ENCODE assay signal across 8 cellular contexts in the genomic region with DNA sequence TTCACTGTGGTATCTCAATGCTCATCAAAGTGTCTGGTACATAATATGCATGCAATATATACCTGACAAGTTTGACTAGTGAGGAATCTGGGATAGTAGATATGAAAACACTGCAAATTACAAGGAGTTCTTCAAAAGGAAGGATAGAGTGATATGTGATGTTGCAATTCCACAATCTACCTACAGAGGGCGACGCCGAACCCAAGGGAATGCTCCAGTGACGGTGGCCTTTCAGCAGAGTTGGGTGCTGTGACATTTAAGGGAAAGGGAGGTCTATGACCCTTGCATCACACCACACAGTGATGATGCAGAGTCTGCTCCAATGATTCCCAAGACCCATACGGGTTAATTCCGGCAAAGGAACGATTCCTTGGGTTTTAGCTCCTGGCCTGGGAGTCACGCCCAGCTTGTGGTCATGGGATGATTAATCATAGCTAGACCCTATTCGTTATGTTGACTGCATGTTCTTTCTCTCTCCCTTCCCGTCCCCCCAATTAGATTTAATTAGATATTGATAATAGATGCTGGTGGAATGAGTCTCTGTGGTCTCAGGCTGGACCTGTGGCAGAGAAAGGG.
A peak's percentile ranks its signal among the peaks of the same experiment; 100 is the strongest.
DNase-seq lines count a peak whose midpoint lies in the region; ATAC-seq and TF ChIP-seq lines count a peak whose summit lies in the region.

No MANE protein-coding gene starts in this region.

- H3K27ac ChIP-seq in OCI-LY3 (ENCODE audit: low read length), result no peak overlapping the region

- H3K4me3 ChIP-seq in AG04449 (ENCODE audit: low read depth, low read length), result no peak overlapping the region
- no peak overlapping the region for H3K4me3 ChIP-seq in OCI-LY3 (ENCODE audit: low read length)
- no peak overlapping the region for H3K4me3 ChIP-seq in fibroblast of the aortic adventitia (ENCODE audit: low read depth, low read length)

- H4K20me1 ChIP-seq in OCI-LY3 (ENCODE audit: insufficient read depth, low read length), result no peaks in the 10 kb centered on the region

- H2AFZ ChIP-seq in OCI-LY3 (ENCODE audit: low read depth, low read length), result no peak overlapping the region

- DNase-seq in AG04449 (ENCODE audit: low read depth, low spot score), result no peak
- peak; percentile 24 for DNase-seq in GM10266 (ENCODE audit: extremely low spot score)
- DNase-seq in fibroblast of the aortic adventitia (ENCODE audit: low read depth), result peak; percentile 4
- DNase-seq in stimulated activated naive CD8-positive, alpha-beta T cell treated with anti-CD3 and anti-CD28 coated beads, Interleukin-15, Interleukin-2, amounts not matched to agents 100 U/mL and 50 U/mL, for 24 hours, result peak; percentile 34
- DNase-seq in NOMO-1 treated with dmso at 0.1 percent for 144 hours (lab: John Stamatoyannopoulos, UW; ENCODE audit: unreplicated experiment), result no peak
- DNase-seq in 8988T, result no peak

- peak; percentile 40 for TF ChIP-seq CTCF in AG04449 (IDR thresholded peaks at IDR 0.05; ENCODE audit: insufficient read depth, low read length, missing control alignments)
- TF ChIP-seq CTCF in GM10266 (IDR thresholded peaks at IDR 0.05; ENCODE audit: control insufficient read depth, insufficient read depth, low read depth, missing control alignments), result peak; percentile 55
- peak; percentile 56 for TF ChIP-seq CTCF in OCI-LY3 (IDR thresholded peaks at IDR 0.05; ENCODE audit: low read depth, low read length)
- TF ChIP-seq CTCF in fibroblast of the aortic adventitia (IDR thresholded peaks at IDR 0.05; ENCODE audit: insufficient read depth, low read length), result peak; percentile 34

- no peaks in the 10 kb centered on the region for H3K36me3 ChIP-seq in OCI-LY3 (replicated peaks; ENCODE audit: low read depth, low read length)

- no peaks in the 10 kb centered on the region for H3K27me3 ChIP-seq in OCI-LY3 (ENCODE audit: low read depth, low read length)

- CTCF ChIA-PET in AG04449 (lab: Yijun Ruan, JAX), result interaction anchor here (0.7 to 1.0 kb wide), 2 partner anchors 118 to 119 kb away, joined by 3 read pairs; no protein-coding TSS in a partner anchor

- H3K9ac ChIP-seq in OCI-LY3 (ENCODE audit: low read length), result no peak overlapping the region

- POLR2A ChIA-PET in AG04449 (lab: Yijun Ruan, JAX), result interaction anchor here (1.2 kb wide), 1 partner anchor 29 kb away, joined by 4 read pairs; no protein-coding TSS in a partner anchor

- H3K4me2 ChIP-seq in OCI-LY3 (ENCODE audit: low read length), result no peak overlapping the region

- no peak for ATAC-seq in stimulated activated naive CD8-positive, alpha-beta T cell treated with anti-CD3 and anti-CD28 coated beads, Interleukin-15, Interleukin-2, amounts not matched to agents 100 U/mL and 50 U/mL, for 24 hours
- no peak for ATAC-seq in HG02763 (IDR thresholded peaks at IDR 0.05; ENCODE audit: unreplicated experiment)

- H3K9me3 ChIP-seq in OCI-LY3 (ENCODE audit: insufficient read depth, low read length), result no peaks in the 10 kb centered on the region

- no peaks in the 10 kb centered on the region for H3K4me1 ChIP-seq in OCI-LY3 (ENCODE audit: low read length)

- H3K79me2 ChIP-seq in OCI-LY3 (ENCODE audit: low read length), result no peaks in the 10 kb centered on the region

Comparison
In these comparisons a context has a peak if more than half of its experiments do, and no peak if none do; other contexts are left out.
1. DNase-seq: peak in GM10266 (single experiment), fibroblast of the aortic adventitia (single experiment) and stimulated activated naive CD8-positive, alpha-beta T cell treated with anti-CD3 and anti-CD28 coated beads, Interleukin-15, Interleukin-2, amounts not matched to agents 100 U/mL and 50 U/mL, for 24 hours (single experiment); none in AG04449 (single experiment), NOMO-1 treated with dmso at 0.1 percent for 144 hours (single experiment) and 8988T (single experiment).
2. Peak in every context shown above with its lines, with median percentiles within 50 percentile points of each other: CTCF ChIP-seq.